ENCODE assay signal across 1 cellular context in genomic region chr12:103936679-103937078, GRCh38.
TF ChIP-seq lines count a peak whose summit lies in the region.

No MANE protein-coding gene starts in this region.

TF ChIP-seq in IMR-90, 13 proteins besides CTCF, POLR2A, EP300 and RAD21:
- no peak for TF ChIP-seq FOS (IDR thresholded peaks at IDR 0.05; ENCODE audit: low read depth, low read length)
